ENCODE assay signal across 1 cellular context in genomic region chr9:121607434-121608248, GRCh38.
TF ChIP-seq lines count a peak whose summit lies in the region.

No MANE protein-coding gene starts in this region.

TF ChIP-seq in SK-N-SH, 30 proteins besides CTCF, POLR2A, EP300 and RAD21 (continued from another document):
- peak; percentile 68 for TF ChIP-seq PBX3 (IDR thresholded peaks at IDR 0.05)
- TF ChIP-seq EZH2phosphoT487 (IDR thresholded peaks at IDR 0.05; ENCODE audit: borderline replicate concordance, low read depth), result no peak
- peak; percentile 85; the same call in 1 of the 2 replicates for TF ChIP-seq MEF2A (IDR thresholded peaks at IDR 0.05; ENCODE audit: borderline replicate concordance, low read depth)
- TF ChIP-seq TCF12 (IDR thresholded peaks at IDR 0.05), result peak; percentile 73
